In genomic region chr10:132185601-132186487, GRCh38 we compare ENCODE assay signal across 1 cellular context.
TF ChIP-seq lines count a peak whose summit lies in the region.

No MANE protein-coding gene starts in this region.

TF ChIP-seq in HepG2, 621 proteins besides CTCF, POLR2A, EP300 and RAD21 (continued from another document and continues in another):
- 0 out of 2 replicates have a peak, but pooled peaks have one; percentile 9 for TF ChIP-seq ARID5B (CRISPR knock-in tag; IDR thresholded peaks at IDR 0.05)
- no peak for TF ChIP-seq TSC22D2 (CRISPR knock-in tag; IDR thresholded peaks at IDR 0.05; ENCODE audit: borderline replicate concordance)
- TF ChIP-seq ZFYVE20 (CRISPR knock-in tag; IDR thresholded peaks at IDR 0.05; ENCODE audit: borderline replicate concordance, low read depth), result no peak
- no peak for TF ChIP-seq ZFP37 (CRISPR knock-in tag; IDR thresholded peaks at IDR 0.05; ENCODE audit: borderline replicate concordance)
- no peak for TF ChIP-seq ARID2 (CRISPR knock-in tag; IDR thresholded peaks at IDR 0.05; ENCODE audit: borderline replicate concordance)
- TF ChIP-seq PRMT3 (CRISPR knock-in tag; IDR thresholded peaks at IDR 0.05; ENCODE audit: borderline replicate concordance, low read depth), result no peak
- TF ChIP-seq ZFP62 (CRISPR knock-in tag; IDR thresholded peaks at IDR 0.05), result no peak
- no peak for TF ChIP-seq ZNF747 (CRISPR knock-in tag; IDR thresholded peaks at IDR 0.05; ENCODE audit: borderline replicate concordance)
- TF ChIP-seq MYNN (CRISPR knock-in tag; IDR thresholded peaks at IDR 0.05; ENCODE audit: low read depth), result no peak
- TF ChIP-seq ZNF446 (CRISPR knock-in tag; IDR thresholded peaks at IDR 0.05), result no peak
- no peak for TF ChIP-seq SNAPC2 (CRISPR knock-in tag; IDR thresholded peaks at IDR 0.05)
- no peak for TF ChIP-seq RFX1 (IDR thresholded peaks at IDR 0.05)
- TF ChIP-seq WIZ (CRISPR knock-in tag; IDR thresholded peaks at IDR 0.05), result no peak
- no peak for TF ChIP-seq IKZF4 (CRISPR knock-in tag; IDR thresholded peaks at IDR 0.05; ENCODE audit: borderline replicate concordance, low read depth, not compliant biosample characterization)
- peak; percentile 49; the same call in 1 of the 2 replicates for TF ChIP-seq ZNF773 (CRISPR knock-in tag; IDR thresholded peaks at IDR 0.05; ENCODE audit: borderline replicate concordance)
- TF ChIP-seq TFDP2 (CRISPR knock-in tag; IDR thresholded peaks at IDR 0.05), result 0 out of 2 replicates have a peak, but pooled peaks have one; percentile 22
- no peak for TF ChIP-seq ZNF564 (CRISPR knock-in tag; IDR thresholded peaks at IDR 0.05)
- TF ChIP-seq GLI4 (CRISPR knock-in tag; IDR thresholded peaks at IDR 0.05; ENCODE audit: borderline replicate concordance), result no peak
- no peak for TF ChIP-seq ZFP41 (CRISPR knock-in tag; IDR thresholded peaks at IDR 0.05; ENCODE audit: borderline replicate concordance)
- no peak for TF ChIP-seq PHF8 (CRISPR knock-in tag; IDR thresholded peaks at IDR 0.05)
- no peak for TF ChIP-seq MTF1 (CRISPR knock-in tag; IDR thresholded peaks at IDR 0.05)
- TF ChIP-seq, protein P1, sequence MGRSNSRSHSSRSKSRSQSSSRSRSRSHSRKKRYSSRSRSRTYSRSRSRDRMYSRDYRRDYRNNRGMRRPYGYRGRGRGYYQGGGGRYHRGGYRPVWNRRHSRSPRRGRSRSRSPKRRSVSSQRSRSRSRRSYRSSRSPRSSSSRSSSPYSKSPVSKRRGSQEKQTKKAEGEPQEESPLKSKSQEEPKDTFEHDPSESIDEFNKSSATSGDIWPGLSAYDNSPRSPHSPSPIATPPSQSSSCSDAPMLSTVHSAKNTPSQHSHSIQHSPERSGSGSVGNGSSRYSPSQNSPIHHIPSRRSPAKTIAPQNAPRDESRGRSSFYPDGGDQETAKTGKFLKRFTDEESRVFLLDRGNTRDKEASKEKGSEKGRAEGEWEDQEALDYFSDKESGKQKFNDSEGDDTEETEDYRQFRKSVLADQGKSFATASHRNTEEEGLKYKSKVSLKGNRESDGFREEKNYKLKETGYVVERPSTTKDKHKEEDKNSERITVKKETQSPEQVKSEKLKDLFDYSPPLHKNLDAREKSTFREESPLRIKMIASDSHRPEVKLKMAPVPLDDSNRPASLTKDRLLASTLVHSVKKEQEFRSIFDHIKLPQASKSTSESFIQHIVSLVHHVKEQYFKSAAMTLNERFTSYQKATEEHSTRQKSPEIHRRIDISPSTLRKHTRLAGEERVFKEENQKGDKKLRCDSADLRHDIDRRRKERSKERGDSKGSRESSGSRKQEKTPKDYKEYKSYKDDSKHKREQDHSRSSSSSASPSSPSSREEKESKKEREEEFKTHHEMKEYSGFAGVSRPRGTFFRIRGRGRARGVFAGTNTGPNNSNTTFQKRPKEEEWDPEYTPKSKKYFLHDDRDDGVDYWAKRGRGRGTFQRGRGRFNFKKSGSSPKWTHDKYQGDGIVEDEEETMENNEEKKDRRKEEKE (IDR thresholded peaks at IDR 0.05), result no peak
- TF ChIP-seq ZNF282 (IDR thresholded peaks at IDR 0.05; ENCODE audit: partially characterized antibody), result no peak
- no peak for TF ChIP-seq HNF4A (CRISPR knock-in tag; IDR thresholded peaks at IDR 0.05)
- 0 out of 2 replicates have a peak, but pooled peaks have one; percentile 18 for TF ChIP-seq CCDC6 (CRISPR knock-in tag; IDR thresholded peaks at IDR 0.05)
- peak; percentile 48; the same call in 1 of the 2 replicates for TF ChIP-seq CSRNP1 (CRISPR knock-in tag; IDR thresholded peaks at IDR 0.05)
- no peak for TF ChIP-seq BORCS8-MEF2B (CRISPR knock-in tag; IDR thresholded peaks at IDR 0.05)
- no peak for TF ChIP-seq HDAC2 (CRISPR knock-in tag; IDR thresholded peaks at IDR 0.05)
- TF ChIP-seq, protein P2, sequence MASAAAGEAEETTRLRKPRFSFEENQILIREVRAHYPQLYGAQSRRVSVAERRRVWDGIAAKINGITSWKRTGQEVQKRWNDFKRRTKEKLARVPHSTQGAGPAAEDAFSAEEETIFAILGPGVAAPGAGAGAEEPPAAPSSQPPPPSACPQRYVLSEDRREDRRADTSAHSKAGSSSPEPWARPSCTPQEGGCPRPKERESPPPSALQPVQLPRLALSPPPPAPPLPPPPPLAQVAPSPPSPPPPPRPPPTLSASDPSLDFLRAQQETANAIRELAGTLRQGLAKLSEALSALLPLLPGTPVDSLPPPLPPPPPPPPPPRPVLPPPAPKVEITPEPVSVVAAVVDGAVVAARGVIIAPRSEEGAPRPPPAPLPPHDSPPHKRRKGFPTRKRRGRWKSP (CRISPR knock-in tag; IDR thresholded peaks at IDR 0.05), result peak; percentile 57; the same call in 1 of the 2 replicates
- no peak for TF ChIP-seq SPEN (CRISPR knock-in tag; IDR thresholded peaks at IDR 0.05; ENCODE audit: low read depth)
- no peak for TF ChIP-seq ZC3H13 (CRISPR knock-in tag; IDR thresholded peaks at IDR 0.05)
- TF ChIP-seq, protein P3, sequence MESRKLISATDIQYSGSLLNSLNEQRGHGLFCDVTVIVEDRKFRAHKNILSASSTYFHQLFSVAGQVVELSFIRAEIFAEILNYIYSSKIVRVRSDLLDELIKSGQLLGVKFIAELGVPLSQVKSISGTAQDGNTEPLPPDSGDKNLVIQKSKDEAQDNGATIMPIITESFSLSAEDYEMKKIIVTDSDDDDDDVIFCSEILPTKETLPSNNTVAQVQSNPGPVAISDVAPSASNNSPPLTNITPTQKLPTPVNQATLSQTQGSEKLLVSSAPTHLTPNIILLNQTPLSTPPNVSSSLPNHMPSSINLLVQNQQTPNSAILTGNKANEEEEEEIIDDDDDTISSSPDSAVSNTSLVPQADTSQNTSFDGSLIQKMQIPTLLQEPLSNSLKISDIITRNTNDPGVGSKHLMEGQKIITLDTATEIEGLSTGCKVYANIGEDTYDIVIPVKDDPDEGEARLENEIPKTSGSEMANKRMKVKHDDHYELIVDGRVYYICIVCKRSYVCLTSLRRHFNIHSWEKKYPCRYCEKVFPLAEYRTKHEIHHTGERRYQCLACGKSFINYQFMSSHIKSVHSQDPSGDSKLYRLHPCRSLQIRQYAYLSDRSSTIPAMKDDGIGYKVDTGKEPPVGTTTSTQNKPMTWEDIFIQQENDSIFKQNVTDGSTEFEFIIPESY (CRISPR knock-in tag; IDR thresholded peaks at IDR 0.05), result peak; percentile 50; the same call in 1 of the 2 replicates
- no peak for TF ChIP-seq DNMT1 (CRISPR knock-in tag; IDR thresholded peaks at IDR 0.05)
- TF ChIP-seq ZNF318 (CRISPR knock-in tag; IDR thresholded peaks at IDR 0.05), result no peak
- TF ChIP-seq, protein P4, sequence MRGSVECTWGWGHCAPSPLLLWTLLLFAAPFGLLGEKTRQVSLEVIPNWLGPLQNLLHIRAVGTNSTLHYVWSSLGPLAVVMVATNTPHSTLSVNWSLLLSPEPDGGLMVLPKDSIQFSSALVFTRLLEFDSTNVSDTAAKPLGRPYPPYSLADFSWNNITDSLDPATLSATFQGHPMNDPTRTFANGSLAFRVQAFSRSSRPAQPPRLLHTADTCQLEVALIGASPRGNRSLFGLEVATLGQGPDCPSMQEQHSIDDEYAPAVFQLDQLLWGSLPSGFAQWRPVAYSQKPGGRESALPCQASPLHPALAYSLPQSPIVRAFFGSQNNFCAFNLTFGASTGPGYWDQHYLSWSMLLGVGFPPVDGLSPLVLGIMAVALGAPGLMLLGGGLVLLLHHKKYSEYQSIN (CRISPR knock-in tag; IDR thresholded peaks at IDR 0.05; ENCODE audit: borderline replicate concordance), result no peak
- TF ChIP-seq DR1 (CRISPR knock-in tag; IDR thresholded peaks at IDR 0.05), result no peak
- no peak for TF ChIP-seq NFIB (CRISPR knock-in tag; IDR thresholded peaks at IDR 0.05; ENCODE audit: borderline replicate concordance)
- no peak for TF ChIP-seq SMARCC2 (IDR thresholded peaks at IDR 0.05)
- peak; percentile 47; the same call in 1 of the 2 replicates for TF ChIP-seq ZNF563 (CRISPR knock-in tag; IDR thresholded peaks at IDR 0.05)
- no peak for TF ChIP-seq CC2D1A (CRISPR knock-in tag; IDR thresholded peaks at IDR 0.05)
- no peak for TF ChIP-seq RARG (CRISPR knock-in tag; IDR thresholded peaks at IDR 0.05; ENCODE audit: low read depth)
